ENCODE assay signal across 25 cellular contexts in genomic region chr14:92595267-92595666, GRCh38.
"Had no signal": no experiment of that assay in that cellular context is flagged by ENCODE, and none has a peak within 500 bp of the region (broad histone marks: within the 10 kb centered on the region; RNA-seq: fewer than 3 reads in every experiment).

No MANE protein-coding gene starts in this region.

- H3K27ac ChIP-seq: ascending aorta, cardiac muscle cell, coronary artery, dorsolateral prefrontal cortex, pancreas, prostate gland, sigmoid colon, suprapubic skin, tibial nerve had no signal

- DNase-seq: activated CD4-positive, alpha-beta T cell treated with anti-CD3 and anti-CD28 coated beads for 36 hours; activated CD4-positive, CD25-positive, alpha-beta regulatory T cell; activated CD8-positive, alpha-beta memory T cell treated with anti-CD3 and anti-CD28 coated beads, Interleukin-2, amount 50 U/mL, for 4 hours; activated T-cell treated with anti-CD3 and anti-CD28 coated beads, Interleukin-2, amount 50 U/mL, for 24 hours; dorsolateral prefrontal cortex; effector memory CD4-positive, alpha-beta T cell; left ventricle myocardium superior; nucleus accumbens; pancreas; retina; sigmoid colon; small intestine; stimulated activated CD4-positive, alpha-beta T cell treated with anti-CD3 and anti-CD28 coated beads, Interleukin-4, amount 100 ng/mL, for 24 hours; stimulated activated naive CD4-positive, alpha-beta T cell; T-helper 1 cell had no signal

- H3K27me3 Mint-ChIP-seq: activated CD4-positive, alpha-beta T cell treated with anti-CD3 and anti-CD28 coated beads for 36 hours; activated naive CD8-positive, alpha-beta T cell; activated T-cell treated with anti-CD3 and anti-CD28 coated beads, Interleukin-2, amount 50 U/mL, for 24 hours had no signal

- H3K4me3 Mint-ChIP-seq: activated CD4-positive, alpha-beta T cell treated with anti-CD3 and anti-CD28 coated beads for 36 hours; activated naive CD8-positive, alpha-beta T cell; activated T-cell treated with anti-CD3 and anti-CD28 coated beads, Interleukin-2, amount 50 U/mL, for 24 hours; brain; T-helper 2 cell treated with Interferon-gamma antibody and Interleukin-4, amounts not matched to agents 5 μg/mL and 100 μg/mL, for 36 hours had no signal

- H3K9me3 ChIP-seq: ascending aorta, pancreas, prostate gland, sigmoid colon, suprapubic skin had no signal

- H3K27me3 ChIP-seq: ascending aorta, cardiac muscle cell, dorsolateral prefrontal cortex, pancreas, sigmoid colon, suprapubic skin, tibial nerve had no signal

- H3K4me1 ChIP-seq: pancreas, prostate gland, suprapubic skin had no signal

- H3K36me3 ChIP-seq: ascending aorta, cardiac muscle cell, pancreas, prostate gland, sigmoid colon, suprapubic skin, tibial nerve had no signal

- H3K27ac Mint-ChIP-seq: activated CD4-positive, alpha-beta T cell treated with anti-CD3 and anti-CD28 coated beads for 36 hours; activated naive CD8-positive, alpha-beta T cell; activated T-cell treated with anti-CD3 and anti-CD28 coated beads, Interleukin-2, amount 50 U/mL, for 24 hours; activated T-helper 2 cell treated with anti-CD3 and anti-CD28 coated beads, Interferon-gamma antibody, Interleukin-2, Interleukin-4, amounts not matched to agents 10 μg/mL and 5 μg/mL and 100 μg/mL, durations not matched to agents 14 hours and 24 hours and 36 hours; brain; T-helper 2 cell treated with Interferon-gamma antibody and Interleukin-4, amounts not matched to agents 5 μg/mL and 100 μg/mL, for 36 hours had no signal

- H3K4me1 Mint-ChIP-seq: brain had no signal

- H3K4me3 ChIP-seq: ascending aorta, cardiac muscle cell, coronary artery, dorsolateral prefrontal cortex, pancreas, prostate gland, sigmoid colon, suprapubic skin, tibial nerve had no signal

- H3K9me3 Mint-ChIP-seq: activated T-cell treated with anti-CD3 and anti-CD28 coated beads, Interleukin-2, amount 50 U/mL, for 24 hours had no signal

- ATAC-seq: activated CD4-positive, alpha-beta T cell treated with anti-CD3 and anti-CD28 coated beads for 36 hours; left ventricle myocardium superior; pancreas had no signal
